1 cellular context compared by ENCODE assay signal in the genomic region with DNA sequence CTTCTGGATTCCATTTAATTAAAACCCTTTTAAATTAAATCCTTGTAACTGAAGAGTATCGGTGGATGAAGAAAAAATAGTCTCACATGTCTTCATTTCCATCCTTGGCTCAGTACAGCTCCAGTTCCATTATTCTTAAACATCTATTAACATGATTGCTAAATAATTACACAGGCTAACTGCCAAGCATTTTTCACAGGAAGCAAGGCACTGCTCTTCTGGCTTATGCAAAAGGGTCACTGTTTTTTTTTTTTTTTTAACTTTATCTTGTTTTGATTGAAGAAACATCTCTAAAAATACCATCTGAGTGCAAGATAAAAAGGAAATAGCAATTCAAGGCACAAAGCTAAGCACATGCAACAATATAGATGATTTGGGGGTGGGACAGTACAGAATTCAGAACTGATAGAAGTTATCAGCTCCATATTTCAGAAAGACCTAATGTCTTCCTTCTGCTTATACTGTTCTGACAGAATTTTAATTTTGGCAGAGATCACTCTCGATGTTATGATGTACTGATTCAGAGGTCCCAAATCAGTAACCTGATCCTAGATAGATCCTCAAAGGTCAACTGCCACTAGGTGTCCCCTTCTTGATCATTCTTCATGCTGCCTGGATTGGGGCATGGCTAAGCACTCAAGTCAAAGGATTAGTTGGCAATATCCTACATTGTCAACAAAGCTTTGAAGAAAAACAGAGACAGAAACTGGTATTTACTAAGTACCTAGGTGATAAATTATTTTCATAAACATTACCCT.
TF ChIP-seq lines count a peak whose summit lies in the region.

No MANE protein-coding gene starts in this region.

TF ChIP-seq in HepG2, 621 proteins besides CTCF, POLR2A, EP300 and RAD21 (continued from another document):
- TF ChIP-seq SKI (IDR thresholded peaks at IDR 0.05; ENCODE audit: partially characterized antibody) (no peak), MATR3 (CRISPR knock-in tag; IDR thresholded peaks at IDR 0.05) (no peak), ZNF343 (CRISPR knock-in tag; IDR thresholded peaks at IDR 0.05) (no peak), SUZ12 (IDR thresholded peaks at IDR 0.05; ENCODE audit: low read depth, low read length) (no peak), BORCS8-MEF2B (CRISPR knock-in tag; IDR thresholded peaks at IDR 0.05) (no peak), ZBTB20 (CRISPR knock-in tag; IDR thresholded peaks at IDR 0.05; ENCODE audit: borderline replicate concordance, low read depth) (no peak), MEIS2 (CRISPR knock-in tag; IDR thresholded peaks at IDR 0.05) (no peak), DMAP1 (CRISPR knock-in tag; IDR thresholded peaks at IDR 0.05) (no peak), IKZF1 (IDR thresholded peaks at IDR 0.05) (no peak), U2AF1 (optimal IDR thresholded peaks at IDR 0.05; ENCODE audit: low read depth, low read length) (no peak), HDAC1 (CRISPR knock-in tag; IDR thresholded peaks at IDR 0.05) (no peak)
- TF ChIP-seq, protein P1, sequence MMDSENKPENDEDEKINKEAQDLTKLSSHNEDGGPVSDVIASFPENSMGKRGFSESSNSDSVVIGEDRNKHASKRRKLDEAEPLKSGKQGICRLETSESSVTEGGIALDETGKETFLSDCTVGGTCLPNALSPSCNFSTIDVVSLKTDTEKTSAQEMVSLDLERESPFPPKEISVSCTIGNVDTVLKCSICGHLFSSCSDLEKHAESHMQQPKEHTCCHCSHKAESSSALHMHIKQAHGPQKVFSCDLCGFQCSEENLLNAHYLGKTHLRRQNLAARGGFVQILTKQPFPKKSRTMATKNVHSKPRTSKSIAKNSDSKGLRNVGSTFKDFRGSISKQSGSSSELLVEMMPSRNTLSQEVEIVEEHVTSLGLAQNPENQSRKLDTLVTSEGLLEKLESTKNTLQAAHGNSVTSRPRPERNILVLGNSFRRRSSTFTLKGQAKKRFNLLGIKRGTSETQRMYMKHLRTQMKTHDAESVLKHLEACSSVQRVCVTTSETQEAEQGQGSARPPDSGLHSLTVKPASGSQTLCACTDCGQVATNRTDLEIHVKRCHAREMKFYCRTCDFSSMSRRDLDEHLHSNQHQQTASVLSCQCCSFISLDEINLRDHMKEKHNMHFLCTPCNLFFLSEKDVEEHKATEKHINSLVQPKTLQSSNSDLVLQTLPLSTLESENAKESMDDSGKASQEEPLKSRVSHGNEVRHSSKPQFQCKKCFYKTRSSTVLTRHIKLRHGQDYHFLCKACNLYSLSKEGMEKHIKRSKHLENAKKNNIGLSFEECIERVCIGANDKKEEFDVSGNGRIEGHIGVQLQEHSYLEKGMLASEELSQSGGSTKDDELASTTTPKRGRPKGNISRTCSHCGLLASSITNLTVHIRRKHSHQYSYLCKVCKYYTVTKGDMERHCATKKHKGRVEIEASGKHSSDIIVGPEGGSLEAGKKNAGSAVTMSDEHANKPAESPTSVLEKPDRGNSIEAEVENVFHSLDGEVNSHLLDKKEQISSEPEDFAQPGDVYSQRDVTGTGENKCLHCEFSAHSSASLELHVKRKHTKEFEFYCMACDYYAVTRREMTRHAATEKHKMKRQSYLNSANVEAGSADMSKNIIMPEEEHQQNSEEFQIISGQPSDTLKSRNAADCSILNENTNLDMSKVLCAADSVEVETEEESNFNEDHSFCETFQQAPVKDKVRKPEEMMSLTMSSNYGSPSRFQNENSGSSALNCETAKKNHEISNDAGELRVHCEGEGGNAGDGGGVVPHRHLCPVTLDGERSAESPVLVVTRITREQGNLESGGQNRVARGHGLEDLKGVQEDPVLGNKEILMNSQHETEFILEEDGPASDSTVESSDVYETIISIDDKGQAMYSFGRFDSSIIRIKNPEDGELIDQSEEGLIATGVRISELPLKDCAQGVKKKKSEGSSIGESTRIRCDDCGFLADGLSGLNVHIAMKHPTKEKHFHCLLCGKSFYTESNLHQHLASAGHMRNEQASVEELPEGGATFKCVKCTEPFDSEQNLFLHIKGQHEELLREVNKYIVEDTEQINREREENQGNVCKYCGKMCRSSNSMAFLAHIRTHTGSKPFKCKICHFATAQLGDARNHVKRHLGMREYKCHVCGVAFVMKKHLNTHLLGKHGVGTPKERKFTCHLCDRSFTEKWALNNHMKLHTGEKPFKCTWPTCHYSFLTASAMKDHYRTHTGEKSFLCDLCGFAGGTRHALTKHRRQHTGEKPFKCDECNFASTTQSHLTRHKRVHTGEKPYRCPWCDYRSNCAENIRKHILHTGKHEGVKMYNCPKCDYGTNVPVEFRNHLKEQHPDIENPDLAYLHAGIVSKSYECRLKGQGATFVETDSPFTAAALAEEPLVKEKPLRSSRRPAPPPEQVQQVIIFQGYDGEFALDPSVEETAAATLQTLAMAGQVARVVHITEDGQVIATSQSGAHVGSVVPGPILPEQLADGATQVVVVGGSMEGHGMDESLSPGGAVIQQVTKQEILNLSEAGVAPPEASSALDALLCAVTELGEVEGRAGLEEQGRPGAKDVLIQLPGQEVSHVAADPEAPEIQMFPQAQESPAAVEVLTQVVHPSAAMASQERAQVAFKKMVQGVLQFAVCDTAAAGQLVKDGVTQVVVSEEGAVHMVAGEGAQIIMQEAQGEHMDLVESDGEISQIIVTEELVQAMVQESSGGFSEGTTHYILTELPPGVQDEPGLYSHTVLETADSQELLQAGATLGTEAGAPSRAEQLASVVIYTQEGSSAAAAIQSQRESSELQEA (CRISPR knock-in tag; IDR thresholded peaks at IDR 0.05; ENCODE audit: not compliant biosample characterization), result no peak
- TF ChIP-seq, protein P2, sequence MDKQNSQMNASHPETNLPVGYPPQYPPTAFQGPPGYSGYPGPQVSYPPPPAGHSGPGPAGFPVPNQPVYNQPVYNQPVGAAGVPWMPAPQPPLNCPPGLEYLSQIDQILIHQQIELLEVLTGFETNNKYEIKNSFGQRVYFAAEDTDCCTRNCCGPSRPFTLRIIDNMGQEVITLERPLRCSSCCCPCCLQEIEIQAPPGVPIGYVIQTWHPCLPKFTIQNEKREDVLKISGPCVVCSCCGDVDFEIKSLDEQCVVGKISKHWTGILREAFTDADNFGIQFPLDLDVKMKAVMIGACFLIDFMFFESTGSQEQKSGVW (CRISPR knock-in tag; IDR thresholded peaks at IDR 0.05; ENCODE audit: borderline replicate concordance), result no peak
- TF ChIP-seq, protein P3, sequence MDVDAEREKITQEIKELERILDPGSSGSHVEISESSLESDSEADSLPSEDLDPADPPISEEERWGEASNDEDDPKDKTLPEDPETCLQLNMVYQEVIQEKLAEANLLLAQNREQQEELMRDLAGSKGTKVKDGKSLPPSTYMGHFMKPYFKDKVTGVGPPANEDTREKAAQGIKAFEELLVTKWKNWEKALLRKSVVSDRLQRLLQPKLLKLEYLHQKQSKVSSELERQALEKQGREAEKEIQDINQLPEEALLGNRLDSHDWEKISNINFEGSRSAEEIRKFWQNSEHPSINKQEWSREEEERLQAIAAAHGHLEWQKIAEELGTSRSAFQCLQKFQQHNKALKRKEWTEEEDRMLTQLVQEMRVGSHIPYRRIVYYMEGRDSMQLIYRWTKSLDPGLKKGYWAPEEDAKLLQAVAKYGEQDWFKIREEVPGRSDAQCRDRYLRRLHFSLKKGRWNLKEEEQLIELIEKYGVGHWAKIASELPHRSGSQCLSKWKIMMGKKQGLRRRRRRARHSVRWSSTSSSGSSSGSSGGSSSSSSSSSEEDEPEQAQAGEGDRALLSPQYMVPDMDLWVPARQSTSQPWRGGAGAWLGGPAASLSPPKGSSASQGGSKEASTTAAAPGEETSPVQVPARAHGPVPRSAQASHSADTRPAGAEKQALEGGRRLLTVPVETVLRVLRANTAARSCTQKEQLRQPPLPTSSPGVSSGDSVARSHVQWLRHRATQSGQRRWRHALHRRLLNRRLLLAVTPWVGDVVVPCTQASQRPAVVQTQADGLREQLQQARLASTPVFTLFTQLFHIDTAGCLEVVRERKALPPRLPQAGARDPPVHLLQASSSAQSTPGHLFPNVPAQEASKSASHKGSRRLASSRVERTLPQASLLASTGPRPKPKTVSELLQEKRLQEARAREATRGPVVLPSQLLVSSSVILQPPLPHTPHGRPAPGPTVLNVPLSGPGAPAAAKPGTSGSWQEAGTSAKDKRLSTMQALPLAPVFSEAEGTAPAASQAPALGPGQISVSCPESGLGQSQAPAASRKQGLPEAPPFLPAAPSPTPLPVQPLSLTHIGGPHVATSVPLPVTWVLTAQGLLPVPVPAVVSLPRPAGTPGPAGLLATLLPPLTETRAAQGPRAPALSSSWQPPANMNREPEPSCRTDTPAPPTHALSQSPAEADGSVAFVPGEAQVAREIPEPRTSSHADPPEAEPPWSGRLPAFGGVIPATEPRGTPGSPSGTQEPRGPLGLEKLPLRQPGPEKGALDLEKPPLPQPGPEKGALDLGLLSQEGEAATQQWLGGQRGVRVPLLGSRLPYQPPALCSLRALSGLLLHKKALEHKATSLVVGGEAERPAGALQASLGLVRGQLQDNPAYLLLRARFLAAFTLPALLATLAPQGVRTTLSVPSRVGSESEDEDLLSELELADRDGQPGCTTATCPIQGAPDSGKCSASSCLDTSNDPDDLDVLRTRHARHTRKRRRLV (CRISPR knock-in tag; IDR thresholded peaks at IDR 0.05), result no peak
- TF ChIP-seq, protein P4, sequence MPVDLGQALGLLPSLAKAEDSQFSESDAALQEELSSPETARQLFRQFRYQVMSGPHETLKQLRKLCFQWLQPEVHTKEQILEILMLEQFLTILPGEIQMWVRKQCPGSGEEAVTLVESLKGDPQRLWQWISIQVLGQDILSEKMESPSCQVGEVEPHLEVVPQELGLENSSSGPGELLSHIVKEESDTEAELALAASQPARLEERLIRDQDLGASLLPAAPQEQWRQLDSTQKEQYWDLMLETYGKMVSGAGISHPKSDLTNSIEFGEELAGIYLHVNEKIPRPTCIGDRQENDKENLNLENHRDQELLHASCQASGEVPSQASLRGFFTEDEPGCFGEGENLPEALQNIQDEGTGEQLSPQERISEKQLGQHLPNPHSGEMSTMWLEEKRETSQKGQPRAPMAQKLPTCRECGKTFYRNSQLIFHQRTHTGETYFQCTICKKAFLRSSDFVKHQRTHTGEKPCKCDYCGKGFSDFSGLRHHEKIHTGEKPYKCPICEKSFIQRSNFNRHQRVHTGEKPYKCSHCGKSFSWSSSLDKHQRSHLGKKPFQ (CRISPR knock-in tag; IDR thresholded peaks at IDR 0.05; ENCODE audit: insufficient replicate concordance), result no peak
- TF ChIP-seq, protein P5, sequence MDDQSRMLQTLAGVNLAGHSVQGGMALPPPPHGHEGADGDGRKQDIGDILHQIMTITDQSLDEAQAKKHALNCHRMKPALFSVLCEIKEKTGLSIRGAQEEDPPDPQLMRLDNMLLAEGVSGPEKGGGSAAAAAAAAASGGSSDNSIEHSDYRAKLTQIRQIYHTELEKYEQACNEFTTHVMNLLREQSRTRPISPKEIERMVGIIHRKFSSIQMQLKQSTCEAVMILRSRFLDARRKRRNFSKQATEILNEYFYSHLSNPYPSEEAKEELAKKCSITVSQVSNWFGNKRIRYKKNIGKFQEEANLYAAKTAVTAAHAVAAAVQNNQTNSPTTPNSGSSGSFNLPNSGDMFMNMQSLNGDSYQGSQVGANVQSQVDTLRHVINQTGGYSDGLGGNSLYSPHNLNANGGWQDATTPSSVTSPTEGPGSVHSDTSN (CRISPR knock-in tag; IDR thresholded peaks at IDR 0.05; ENCODE audit: borderline replicate concordance), result no peak
- TF ChIP-seq, protein P6, sequence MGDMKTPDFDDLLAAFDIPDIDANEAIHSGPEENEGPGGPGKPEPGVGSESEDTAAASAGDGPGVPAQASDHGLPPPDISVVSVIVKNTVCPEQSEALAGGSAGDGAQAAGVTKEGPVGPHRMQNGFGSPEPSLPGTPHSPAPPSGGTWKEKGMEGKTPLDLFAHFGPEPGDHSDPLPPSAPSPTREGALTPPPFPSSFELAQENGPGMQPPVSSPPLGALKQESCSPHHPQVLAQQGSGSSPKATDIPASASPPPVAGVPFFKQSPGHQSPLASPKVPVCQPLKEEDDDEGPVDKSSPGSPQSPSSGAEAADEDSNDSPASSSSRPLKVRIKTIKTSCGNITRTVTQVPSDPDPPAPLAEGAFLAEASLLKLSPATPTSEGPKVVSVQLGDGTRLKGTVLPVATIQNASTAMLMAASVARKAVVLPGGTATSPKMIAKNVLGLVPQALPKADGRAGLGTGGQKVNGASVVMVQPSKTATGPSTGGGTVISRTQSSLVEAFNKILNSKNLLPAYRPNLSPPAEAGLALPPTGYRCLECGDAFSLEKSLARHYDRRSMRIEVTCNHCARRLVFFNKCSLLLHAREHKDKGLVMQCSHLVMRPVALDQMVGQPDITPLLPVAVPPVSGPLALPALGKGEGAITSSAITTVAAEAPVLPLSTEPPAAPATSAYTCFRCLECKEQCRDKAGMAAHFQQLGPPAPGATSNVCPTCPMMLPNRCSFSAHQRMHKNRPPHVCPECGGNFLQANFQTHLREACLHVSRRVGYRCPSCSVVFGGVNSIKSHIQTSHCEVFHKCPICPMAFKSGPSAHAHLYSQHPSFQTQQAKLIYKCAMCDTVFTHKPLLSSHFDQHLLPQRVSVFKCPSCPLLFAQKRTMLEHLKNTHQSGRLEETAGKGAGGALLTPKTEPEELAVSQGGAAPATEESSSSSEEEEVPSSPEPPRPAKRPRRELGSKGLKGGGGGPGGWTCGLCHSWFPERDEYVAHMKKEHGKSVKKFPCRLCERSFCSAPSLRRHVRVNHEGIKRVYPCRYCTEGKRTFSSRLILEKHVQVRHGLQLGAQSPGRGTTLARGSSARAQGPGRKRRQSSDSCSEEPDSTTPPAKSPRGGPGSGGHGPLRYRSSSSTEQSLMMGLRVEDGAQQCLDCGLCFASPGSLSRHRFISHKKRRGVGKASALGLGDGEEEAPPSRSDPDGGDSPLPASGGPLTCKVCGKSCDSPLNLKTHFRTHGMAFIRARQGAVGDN (CRISPR knock-in tag; IDR thresholded peaks at IDR 0.05), result no peak
TF ChIP-seq in HepG2: peak in this region for 0.
